ENCODE assay signal across 17 cellular contexts in the genomic region with DNA sequence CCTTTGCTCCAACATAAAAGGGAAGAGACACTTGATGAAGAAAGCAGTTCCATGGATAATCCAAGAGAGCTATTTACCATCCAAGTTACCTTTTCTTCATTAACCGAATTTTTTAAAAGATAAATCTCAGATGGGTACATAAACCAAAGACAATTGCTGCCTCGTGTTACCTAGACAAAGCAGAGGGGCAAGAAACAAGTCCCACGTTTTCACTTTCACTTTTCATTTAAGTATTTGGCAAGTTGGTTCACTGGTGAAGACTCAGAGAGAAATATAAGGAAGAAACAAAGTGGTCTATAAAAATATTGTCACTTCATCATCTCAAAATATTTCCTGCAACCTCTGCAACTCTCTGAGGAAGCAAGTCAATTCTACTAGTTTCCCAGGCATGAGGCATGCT.
DNase-seq lines count a peak whose midpoint lies in the region; ATAC-seq, FAIRE-seq and TF ChIP-seq lines count a peak whose summit lies in the region.
"Had no signal": no experiment of that assay in that cellular context is flagged by ENCODE, and none has a peak within 500 bp of the region (broad histone marks: within the 10 kb centered on the region; RNA-seq: fewer than 3 reads in every experiment).

No MANE protein-coding gene starts in this region.

- SMC1A ChIA-PET in GM12878 (lab: Charles Lee; ENCODE audit: uncharacterized antibody, unreplicated experiment), result interaction anchor here (0.9 kb wide), 1 partner anchor 13 kb away, joined by 3 read pairs; no protein-coding TSS in a partner anchor

- CTCF ChIA-PET in GM12878 (lab: Yijun Ruan, JAX), result interaction anchor here (1.5 kb wide), 1 partner anchor 12 kb away, joined by 7 read pairs; no protein-coding TSS in a partner anchor

- ATAC-seq in GM21360 (IDR thresholded peaks at IDR 0.05; ENCODE audit: unreplicated experiment) (peak; percentile 49), GM12878 (peak; percentile 59; the same call in 2 of the 3 replicates)
- ATAC-seq in activated naive CD4-positive, alpha-beta T cell treated with anti-CD3 and anti-CD28 coated beads, Interleukin-2, amount 50 U/mL, for 72 hours, result no peak
- ATAC-seq: A549, Panc1, SK-N-SH treated with all-trans-retinoic acid at 6 μM for 48 hours had no signal

- peaks cover 0 to 20% (median 8%) of the 10 kb centered on the region in 10 experiments; a peak in 8 of 20 replicates for H3K4me1 ChIP-seq in BLaER1 treated with 17β-estradiol and CSF1 and Interleukin-3, amounts not matched to agents 10 nM and 100 nM
- H3K4me1 ChIP-seq in Karpas-422 (ENCODE audit: low read length) (no peaks in the 10 kb centered on the region), GM12878 (ENCODE audit: control insufficient read depth, insufficient read depth, low read length) (no peaks in the 10 kb centered on the region)
- H3K4me1 ChIP-seq: A549 had no signal

- TF ChIP-seq RAD21 in GM12878 (IDR thresholded peaks at IDR 0.05; ENCODE audit: insufficient read depth, low read depth, low read length), result no peak

- H2AFZ ChIP-seq in Karpas-422 (ENCODE audit: low read length) (no peak overlapping the region; the same call in 1 of the 2 replicates), GM12878 (ENCODE audit: control insufficient read depth, low read depth, low read length) (peak overlapping the region; percentile 54)

- H3K79me2 ChIP-seq in Karpas-422 (ENCODE audit: low read length) (no peaks in the 10 kb centered on the region), GM12878 (ENCODE audit: control insufficient read depth, insufficient read depth, low read length) (no peaks in the 10 kb centered on the region)

- 0% methylated on average over 3 of the region's 3 CpGs for WGBS in GM12878 (ENCODE audit: insufficient coverage, insufficient replicate concordance, low lambda C conversion rate, missing lambda C conversion rate)

- H3K4me3 ChIP-seq in BLaER1 treated with 17β-estradiol and CSF1 and Interleukin-3, amounts not matched to agents 10 nM and 100 nM, result no peak overlapping the region
- 0 out of 2 replicates have a peak overlapping the region, but pooled peaks have one; percentile 11 for H3K4me3 ChIP-seq in Karpas-422 (ENCODE audit: low read length)
- no peak overlapping the region for H3K4me3 ChIP-seq in GM12878
- H3K4me3 ChIP-seq: A549 had no signal

- H3K27me3 ChIP-seq in BLaER1 treated with 17β-estradiol and CSF1 and Interleukin-3, amounts not matched to agents 10 nM and 100 nM, result no peaks in the 10 kb centered on the region
- H3K27me3 ChIP-seq in Karpas-422 (ENCODE audit: low read length) (no peaks in the 10 kb centered on the region), GM12878 (replicated peaks in 1 of 2; ENCODE audit: control insufficient read depth in 2 of 2, insufficient read depth in 2 of 2, low read length in 1 of 2) (no peaks in the 10 kb centered on the region)

- no TSS peak for BruUV-seq in GM12878 (replicated peaks; lab: Mats Ljungman, UMichigan)

- H3K27ac ChIP-seq in BLaER1 treated with 17β-estradiol and CSF1 and Interleukin-3, amounts not matched to agents 10 nM and 100 nM, result peak overlapping the region in 5 of 11 experiments; percentile 14 to 60 (median 26); a peak in 5 of 22 replicates
- no peak overlapping the region for H3K27ac ChIP-seq in Karpas-422 (ENCODE audit: low read length)
- no peak overlapping the region for H3K27ac ChIP-seq in GM12878 (ENCODE audit: control insufficient read depth, insufficient read depth)
- H3K27ac ChIP-seq: A549 had no signal

- H3K9me3 ChIP-seq in BLaER1 treated with 17β-estradiol and CSF1 and Interleukin-3, amounts not matched to agents 10 nM and 100 nM (replicated peaks in 1 of 11), result peaks cover 0 to 11% (median 0%) of the 10 kb centered on the region in 11 experiments; a peak in 3 of 22 replicates
- H3K9me3 ChIP-seq in Karpas-422 (ENCODE audit: low read length) (no peaks in the 10 kb centered on the region), GM12878 (replicated peaks; ENCODE audit: control insufficient read depth, insufficient read depth, low read length) (no peaks in the 10 kb centered on the region)
- H3K9me3 ChIP-seq: A549 had no signal

- in situ Hi-C loops in GM12878 (cut with MboI) (no loop called here), KBM-7 (cut with MboI; ENCODE audit: low pct_unique_long_range_greater_than_20kb, low sequenced_read_pairs) (no loop called here)

- no peak for TF ChIP-seq POLR2A in GM12878 (IDR thresholded peaks at IDR 0.05; ENCODE audit: low read depth, low read length)

- H3K27ac Mint-ChIP-seq in activated naive CD4-positive, alpha-beta T cell treated with anti-CD3 and anti-CD28 coated beads, Interleukin-2, amount 50 U/mL, for 72 hours, result no peak overlapping the region
- H3K27ac Mint-ChIP-seq: CD4-positive, alpha-beta memory T cell had no signal

- intact Hi-C loops in GM12878 (cut with micrococcal nuclease; ENCODE audit: unreplicated experiment), result no loop called here

- RAD21 ChIA-PET in GM12878 (lab: Charles Lee; ENCODE audit: unreplicated experiment), result no interaction called here

- no peak for FAIRE-seq in GM12878 (lab: Jason Lieb, UNC)
- FAIRE-seq: A549, H1 had no signal

- no peak for TF ChIP-seq CTCF in GM12878 (IDR thresholded peaks at IDR 0.05 in 2 of 3, conservative IDR thresholded peaks at IDR 0.05 in 1 of 3; ENCODE audit: control insufficient read depth in 2 of 3, extremely low read depth in 1 of 3, insufficient read depth in 1 of 3, low read depth in 3 of 3, low read length in 3 of 3)

- peaks cover 0 to 3% of the 10 kb centered on the region in 2 donors for H3K9me3 Mint-ChIP-seq in activated naive CD4-positive, alpha-beta T cell treated with anti-CD3 and anti-CD28 coated beads, Interleukin-2, amount 50 U/mL, for 72 hours

- no peaks in the 10 kb centered on the region for H4K20me1 ChIP-seq in BLaER1 treated with 17β-estradiol and CSF1 and Interleukin-3, amounts not matched to agents 10 nM and 100 nM
- H4K20me1 ChIP-seq in Karpas-422 (ENCODE audit: insufficient read depth, low read depth, low read length) (no peaks in the 10 kb centered on the region), GM12878 (ENCODE audit: control insufficient read depth, insufficient read depth) (no peaks in the 10 kb centered on the region)

- H3K36me3 Mint-ChIP-seq in activated naive CD4-positive, alpha-beta T cell treated with anti-CD3 and anti-CD28 coated beads, Interleukin-2, amount 50 U/mL, for 72 hours, result no peaks in the 10 kb centered on the region
- H3K36me3 Mint-ChIP-seq: CD4-positive, alpha-beta memory T cell had no signal

- no peaks in the 10 kb centered on the region for H3K36me3 ChIP-seq in BLaER1 treated with 17β-estradiol and CSF1 and Interleukin-3, amounts not matched to agents 10 nM and 100 nM
- H3K36me3 ChIP-seq in Karpas-422 (ENCODE audit: insufficient read depth, low read length) (no peaks in the 10 kb centered on the region), GM12878 (ENCODE audit: control insufficient read depth in 2 of 2, insufficient read depth in 2 of 2, low read length in 1 of 2) (no peaks in the 10 kb centered on the region)

- TF ChIP-seq EP300 in GM12878 (IDR thresholded peaks at IDR 0.05; ENCODE audit: borderline replicate concordance in 1 of 2, control insufficient read depth in 1 of 2, low read depth in 2 of 2, low read length in 2 of 2), result no peak

- POLR2A ChIA-PET in GM12878 (lab: Charles Lee), result no interaction called here

- no peak overlapping the region for H3K9ac ChIP-seq in BLaER1 treated with 17β-estradiol and CSF1 and Interleukin-3, amounts not matched to agents 10 nM and 100 nM
- H3K9ac ChIP-seq in Karpas-422 (ENCODE audit: low read length) (no peak overlapping the region), GM12878 (ENCODE audit: control insufficient read depth, insufficient read depth, low read length) (no peak overlapping the region)

- H3K4me2 ChIP-seq in BLaER1 treated with 17β-estradiol and CSF1 and Interleukin-3, amounts not matched to agents 10 nM and 100 nM, result peak overlapping the region in 10 of 11 experiments; percentile 6 to 42 (median 36); a peak in 15 of 22 replicates
- H3K4me2 ChIP-seq in Karpas-422 (ENCODE audit: low read depth, low read length, poor library complexity, severe bottlenecking) (peak overlapping the region; percentile 22), GM12878 (ENCODE audit: control insufficient read depth, insufficient read depth) (no peak overlapping the region)
- H3K4me2 ChIP-seq: A549 had no signal

- H3K9me2 ChIP-seq in Karpas-422 (replicated peaks; ENCODE audit: insufficient read depth, low read length), result no peaks in the 10 kb centered on the region

- DNase-seq in Karpas-422, result no peak
- no peak for DNase-seq in GM12878 (ENCODE audit: low read depth, low spot score)
- no peak for DNase-seq in retina
- no peak for DNase-seq in activated naive CD4-positive, alpha-beta T cell treated with anti-CD3 and anti-CD28 coated beads, Interleukin-2, amount 50 U/mL, for 72 hours (ENCODE audit: low spot score in 2 of 2)
- DNase-seq in SIG-M5 (lab: John Stamatoyannopoulos, UW), result no peak
- DNase-seq in KBM-7, result no peak
- DNase-seq: CD4-positive, alpha-beta memory T cell; NCI-H1694 treated with DMSO at 0.1 percent for 48 hours; NCI-H446; NCI-H748 treated with DMSO at 0.1 percent for 48 hours; Right ventricle myocardium superior had no signal

TF ChIP-seq in GM12878, 131 proteins besides CTCF, POLR2A, EP300 and RAD21 (continues in another document):
- TF ChIP-seq, protein P1, sequence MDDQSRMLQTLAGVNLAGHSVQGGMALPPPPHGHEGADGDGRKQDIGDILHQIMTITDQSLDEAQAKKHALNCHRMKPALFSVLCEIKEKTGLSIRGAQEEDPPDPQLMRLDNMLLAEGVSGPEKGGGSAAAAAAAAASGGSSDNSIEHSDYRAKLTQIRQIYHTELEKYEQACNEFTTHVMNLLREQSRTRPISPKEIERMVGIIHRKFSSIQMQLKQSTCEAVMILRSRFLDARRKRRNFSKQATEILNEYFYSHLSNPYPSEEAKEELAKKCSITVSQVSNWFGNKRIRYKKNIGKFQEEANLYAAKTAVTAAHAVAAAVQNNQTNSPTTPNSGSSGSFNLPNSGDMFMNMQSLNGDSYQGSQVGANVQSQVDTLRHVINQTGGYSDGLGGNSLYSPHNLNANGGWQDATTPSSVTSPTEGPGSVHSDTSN (IDR thresholded peaks at IDR 0.05; ENCODE audit: insufficient replicate concordance, low read depth, low read length), result no peak
- TF ChIP-seq BCL11A (IDR thresholded peaks at IDR 0.05; ENCODE audit: low read depth, low read length), result no peak

Comparison
In these comparisons a context has a peak if more than half of its experiments do, and no peak if none do; other contexts are left out.
1. ATAC-seq: peak in GM21360 (single experiment) and GM12878 (single experiment); none in activated naive CD4-positive, alpha-beta T cell treated with anti-CD3 and anti-CD28 coated beads, Interleukin-2, amount 50 U/mL, for 72 hours (0 of 2).